8 cellular contexts compared by ENCODE assay signal in genomic region chr2:32010670-32011565, GRCh38. TPM values are rescaled to one million over a fixed set of nuclear protein-coding genes. Genes with fewer than 3 reads are reported as not detected.
A peak's percentile ranks its signal among the peaks of the same experiment; 100 is the strongest.
DNase-seq lines count a peak whose midpoint lies in the region; ATAC-seq lines count a peak whose summit lies in the region.

Gene MEMO1 (minus strand): TSS chr2:32011008. CDS start chr2:32010247, 761 bp downstream.

- peaks cover 15% of the 10 kb centered on the region for H3K36me3 Mint-ChIP-seq in activated CD8-positive, alpha-beta memory T cell treated with anti-CD3 and anti-CD28 coated beads, Interleukin-2, amount 10 ng/mL, durations not matched to agents 7 days and 5 days

- H3K4me2 ChIP-seq in mesendoderm (ENCODE audit: low read length), result peak within 1 kb of the TSS; percentile 95

- H3K9ac ChIP-seq in HUES48 (ENCODE audit: low read depth, low read length) (peak within 1 kb of the TSS; percentile 74), NT2/D1 (ENCODE audit: insufficient read length, low read depth) (peak within 1 kb of the TSS; percentile 93), endocrine pancreas (ENCODE audit: control insufficient read depth, insufficient read depth, low read length) (peak within 1 kb of the TSS; percentile 82), mesendoderm (ENCODE audit: low read length) (peak within 1 kb of the TSS; percentile 94)

- H3K23ac ChIP-seq in mesendoderm (ENCODE audit: low read length), result peak within 1 kb of the TSS; percentile 94

- H3K9me3 ChIP-seq in HUES48 (ENCODE audit: control insufficient read depth, insufficient read depth, low read length) (no peaks in the 10 kb centered on the region), NT2/D1 (ENCODE audit: insufficient read depth, low read length) (no peaks in the 10 kb centered on the region), endocrine pancreas (ENCODE audit: control insufficient read depth, low read length) (no peaks in the 10 kb centered on the region)

- H3K4me1 ChIP-seq in HUES48 (ENCODE audit: control insufficient read depth, insufficient read depth, low read length) (peaks cover 26% of the 10 kb centered on the region), NT2/D1 (ENCODE audit: insufficient read depth, insufficient read length) (no peaks in the 10 kb centered on the region), endocrine pancreas (ENCODE audit: control insufficient read depth, insufficient read depth, low read length) (peaks cover 11% of the 10 kb centered on the region), mesendoderm (ENCODE audit: control insufficient read depth, low read depth, low read length) (peaks cover 5% of the 10 kb centered on the region)

- peaks cover 36% of the 10 kb centered on the region for H3K4me1 Mint-ChIP-seq in activated CD8-positive, alpha-beta memory T cell treated with anti-CD3 and anti-CD28 coated beads, Interleukin-2, amount 10 ng/mL, durations not matched to agents 7 days and 5 days

- peak; percentile 55 for ATAC-seq in GM21423 (IDR thresholded peaks at IDR 0.05; ENCODE audit: unreplicated experiment)
- ATAC-seq in activated CD8-positive, alpha-beta memory T cell treated with anti-CD3 and anti-CD28 coated beads, Interleukin-2, amount 10 ng/mL, durations not matched to agents 7 days and 5 days, result peak; percentile 72

- H3K27me3 ChIP-seq in HUES48 (ENCODE audit: control insufficient read depth, insufficient read depth, low read length) (no peaks in the 10 kb centered on the region), NT2/D1 (ENCODE audit: insufficient read depth, insufficient read length) (no peaks in the 10 kb centered on the region), endocrine pancreas (ENCODE audit: control insufficient read depth, insufficient read depth, low read length) (no peaks in the 10 kb centered on the region), mesendoderm (ENCODE audit: insufficient read depth, low read length, poor library complexity) (no peaks in the 10 kb centered on the region)

- H3K36me3 ChIP-seq in HUES48 (ENCODE audit: control insufficient read depth, insufficient read depth, low read length), result no peaks in the 10 kb centered on the region; the same call in 1 of the 2 replicates
- peaks cover 2% of the 10 kb centered on the region for H3K36me3 ChIP-seq in NT2/D1 (ENCODE audit: insufficient read depth, insufficient read length, low read length)
- H3K36me3 ChIP-seq in endocrine pancreas (ENCODE audit: control insufficient read depth, insufficient read depth, low read length), result no peaks in the 10 kb centered on the region
- no peaks in the 10 kb centered on the region for H3K36me3 ChIP-seq in mesendoderm (ENCODE audit: control insufficient read depth, insufficient read depth, low read length)

- H3K9me3 Mint-ChIP-seq in activated CD8-positive, alpha-beta memory T cell treated with anti-CD3 and anti-CD28 coated beads, Interleukin-2, amount 10 ng/mL, durations not matched to agents 7 days and 5 days (ENCODE audit: low read depth), result no peaks in the 10 kb centered on the region

- H3K27me3 Mint-ChIP-seq in activated CD8-positive, alpha-beta memory T cell treated with anti-CD3 and anti-CD28 coated beads, Interleukin-2, amount 10 ng/mL, durations not matched to agents 7 days and 5 days, result no peaks in the 10 kb centered on the region

- H2BK5ac ChIP-seq in mesendoderm (ENCODE audit: low read length), result no peak within 1 kb of the TSS

- peak within 1 kb of the TSS; percentile 99 for H3K27ac ChIP-seq in HUES48 (ENCODE audit: low read depth, low read length)
- H3K27ac ChIP-seq in mesendoderm (ENCODE audit: low read depth, low read length), result peak within 1 kb of the TSS; percentile 97

- peak within 1 kb of the TSS; percentile 94 for H3K4me3 ChIP-seq in HUES48 (ENCODE audit: low read depth, low read length)
- H3K4me3 ChIP-seq in NT2/D1 (ENCODE audit: insufficient read length, low read depth), result peak within 1 kb of the TSS; percentile 83
- H3K4me3 ChIP-seq in endocrine pancreas (ENCODE audit: control insufficient read depth, insufficient read depth, low read length), result peak within 1 kb of the TSS; percentile 86
- H3K4me3 ChIP-seq in mesendoderm (ENCODE audit: low read length), result peak within 1 kb of the TSS; percentile 88

- peaks cover 7% of the 10 kb centered on the region for H3K79me1 ChIP-seq in mesendoderm (ENCODE audit: low read length)

- H4K8ac ChIP-seq in mesendoderm (ENCODE audit: low read depth, low read length), result peak within 1 kb of the TSS; percentile 1

- CTCF ChIA-PET in activated CD8-positive, alpha-beta memory T cell treated with anti-CD3 and anti-CD28 coated beads, Interleukin-2, amount 10 ng/mL, durations not matched to agents 7 days and 5 days (lab: Charles Lee), result interaction anchor here (1.0 kb wide), 1 partner anchor 29 kb away, joined by 3 read pairs; no protein-coding TSS in a partner anchor

- H3K79me2 ChIP-seq in mesendoderm (ENCODE audit: control insufficient read depth, insufficient read depth, low read length), result peaks cover 31% of the 10 kb centered on the region

- DNase-seq in D341Med (ENCODE audit: low spot score) (peak; percentile 94), NT2/D1 (ENCODE audit: low read depth, low spot score) (peak; percentile 91), mesendoderm (peak; percentile 98)
- peak; percentile 94 for DNase-seq in activated CD8-positive, alpha-beta memory T cell treated with anti-CD3 and anti-CD28 coated beads, Interleukin-2, amount 10 ng/mL, durations not matched to agents 7 days and 5 days
- peak; percentile 78 for DNase-seq in stimulated activated CD8-positive, alpha-beta memory T cell treated with anti-CD3 and anti-CD28 coated beads, Interleukin-12 subunit alpha, Interleukin-12 subunit beta, amount 100 ng/mL, for 4 hours (ENCODE audit: low read depth)

- H4K5ac ChIP-seq in mesendoderm (ENCODE audit: low read length), result no peak within 1 kb of the TSS

- peak within 1 kb of the TSS; percentile 54 for H2BK120ac ChIP-seq in mesendoderm (ENCODE audit: low read depth, low read length)

- H3K18ac ChIP-seq in mesendoderm (ENCODE audit: low read length), result peak within 1 kb of the TSS; percentile 96

- peak within 1 kb of the TSS; percentile 95 for H3K4me3 Mint-ChIP-seq in activated CD8-positive, alpha-beta memory T cell treated with anti-CD3 and anti-CD28 coated beads, Interleukin-2, amount 10 ng/mL, durations not matched to agents 7 days and 5 days

- H2BK15ac ChIP-seq in mesendoderm (replicated peaks; ENCODE audit: low read depth), result peak within 1 kb of the TSS; percentile 75

- peak within 1 kb of the TSS; percentile 88 for H3K27ac Mint-ChIP-seq in activated CD8-positive, alpha-beta memory T cell treated with anti-CD3 and anti-CD28 coated beads, Interleukin-2, amount 10 ng/mL, durations not matched to agents 7 days and 5 days

- no peak within 1 kb of the TSS for H3K4ac ChIP-seq in mesendoderm (ENCODE audit: low read depth, low read length)

- H3K56ac ChIP-seq in mesendoderm (ENCODE audit: low read length), result peak within 1 kb of the TSS; percentile 95

- no peak within 1 kb of the TSS for H2AK5ac ChIP-seq in mesendoderm (ENCODE audit: low read length)

- no CpG with 5 or more reads among the region's 58 CpGs for WGBS in mesendoderm (ENCODE audit: extremely low coverage, insufficient coverage, low lambda C conversion rate)

RNA-seq across cellular contexts. Expression of gene MEMO1, which starts in this region (rescaled TPM):
- 10 to 100 TPM; 44.3 to 49.7 TPM for total RNA-seq in activated CD8-positive, alpha-beta memory T cell treated with anti-CD3 and anti-CD28 coated beads, Interleukin-2, amount 10 ng/mL, durations not matched to agents 7 days and 5 days
- polyA plus RNA-seq in mesendoderm (2013, experiment 1 of 2), result 22.7 TPM
- polyA plus RNA-seq in mesendoderm (2013, experiment 2 of 2), result 24.4 TPM

Comparison
In these comparisons a context has a peak if more than half of its experiments do, and no peak if none do; other contexts are left out.
1. Peak in every context shown above with its lines: DNase-seq, ATAC-seq, H3K4me3 ChIP-seq and H3K27ac ChIP-seq.